ENCODE assay signal across 26 cellular contexts in genomic region chr9:26308328-26308727, GRCh38.
"Had no signal": no experiment of that assay in that cellular context is flagged by ENCODE, and none has a peak within 500 bp of the region (broad histone marks: within the 10 kb centered on the region; RNA-seq: fewer than 3 reads in every experiment).

No MANE protein-coding gene starts in this region.

- DNase-seq: activated CD4-positive, alpha-beta T cell treated with anti-CD3 and anti-CD28 coated beads, Interleukin-2, amount 10 ng/mL, durations not matched to agents 7 days and 5 days; activated CD4-positive, CD25-positive, alpha-beta regulatory T cell treated with anti-CD3 and anti-CD28 coated beads, Interleukin-2, amount 50 U/mL, for 72 hours; activated CD8-positive, alpha-beta memory T cell treated with anti-CD3 and anti-CD28 coated beads, Interleukin-2, amount 10 ng/mL, durations not matched to agents 7 days and 5 days; activated CD8-positive, alpha-beta T cell treated with anti-CD3 and anti-CD28 coated beads for 36 hours; aorta; brain microvascular endothelial cell; central memory CD4-positive, alpha-beta T cell; esophagus squamous epithelium; foreskin fibroblast; immature natural killer cell; left ventricle myocardium superior; mammary epithelial cell; midbrain; ovary; right cardiac atrium; stimulated activated CD4-positive, alpha-beta T cell treated with anti-CD3 and anti-CD28 coated beads, Interleukin-12 subunit alpha, Interleukin-12 subunit beta, amount 100 ng/mL, for 4 hours; T-cell; tibial artery; WERI-Rb-1 had no signal

- H3K36me3 ChIP-seq: brain microvascular endothelial cell, esophagus squamous epithelium, ovary, prostate gland, tibial artery, WERI-Rb-1 had no signal

- H3K27ac ChIP-seq: brain microvascular endothelial cell, esophagus squamous epithelium, ovary, prostate gland, tibial artery, WERI-Rb-1 had no signal

- ATAC-seq: activated CD8-positive, alpha-beta memory T cell treated with anti-CD3 and anti-CD28 coated beads, Interleukin-2, amount 10 ng/mL, durations not matched to agents 7 days and 5 days; activated CD8-positive, alpha-beta T cell treated with anti-CD3 and anti-CD28 coated beads for 36 hours; activated naive CD4-positive, alpha-beta T cell treated with anti-CD3 and anti-CD28 coated beads, Interleukin-2, amount 50 U/mL, for 72 hours; activated T-helper 17 cell treated with anti-CD3 and anti-CD28 coated beads, Interleukin-2, amount 50 U/mL, for 72 hours; left ventricle myocardium superior; natural killer cell treated with Interleukin-12 subunit alpha and Interleukin-12 subunit beta and Interleukin-15 and Interleukin-18, amount 100 ng/mL, for 72 hours; right cardiac atrium; T-cell had no signal

- H3K9me3 ChIP-seq: esophagus squamous epithelium, ovary, prostate gland, tibial artery had no signal

- H3K9me3 Mint-ChIP-seq: activated CD4-positive, alpha-beta T cell treated with anti-CD3 and anti-CD28 coated beads, Interleukin-2, amount 10 ng/mL, durations not matched to agents 7 days and 5 days had no signal

- H3K27me3 ChIP-seq: brain microvascular endothelial cell, esophagus squamous epithelium, ovary, tibial artery had no signal

- H3K36me3 Mint-ChIP-seq: activated CD8-positive, alpha-beta memory T cell treated with anti-CD3 and anti-CD28 coated beads, Interleukin-2, amount 10 ng/mL, durations not matched to agents 7 days and 5 days; activated naive CD4-positive, alpha-beta T cell treated with anti-CD3 and anti-CD28 coated beads, Interleukin-2, amount 50 U/mL, for 72 hours; immature natural killer cell; natural killer cell treated with Interleukin-12 subunit alpha and Interleukin-12 subunit beta and Interleukin-15 and Interleukin-18, amount 100 ng/mL, for 72 hours; T-cell had no signal

- H3K4me3 ChIP-seq: esophagus squamous epithelium, ovary, prostate gland, tibial artery had no signal

- H3K27me3 Mint-ChIP-seq: activated CD4-positive, alpha-beta T cell treated with anti-CD3 and anti-CD28 coated beads, Interleukin-2, amount 10 ng/mL, durations not matched to agents 7 days and 5 days; activated CD8-positive, alpha-beta memory T cell treated with anti-CD3 and anti-CD28 coated beads, Interleukin-2, amount 10 ng/mL, durations not matched to agents 7 days and 5 days; activated CD8-positive, alpha-beta T cell treated with anti-CD3 and anti-CD28 coated beads for 36 hours; activated T-helper 17 cell treated with anti-CD3 and anti-CD28 coated beads, Interleukin-2, amount 50 U/mL, for 72 hours; natural killer cell treated with Interleukin-12 subunit alpha and Interleukin-12 subunit beta and Interleukin-15 and Interleukin-18, amount 100 ng/mL, for 72 hours; stimulated activated naive CD8-positive, alpha-beta T cell treated with anti-CD3 and anti-CD28 coated beads, Interleukin-15, Interleukin-2, amounts not matched to agents 100 ng/mL and 50 ng/mL, for 24 hours; T-cell had no signal

- FAIRE-seq: colon had no signal

- H3K4me1 ChIP-seq: esophagus squamous epithelium, prostate gland, tibial artery had no signal

- H3K27ac Mint-ChIP-seq: activated CD4-positive, alpha-beta T cell treated with anti-CD3 and anti-CD28 coated beads, Interleukin-2, amount 10 ng/mL, durations not matched to agents 7 days and 5 days; activated CD8-positive, alpha-beta memory T cell treated with anti-CD3 and anti-CD28 coated beads, Interleukin-2, amount 10 ng/mL, durations not matched to agents 7 days and 5 days; activated CD8-positive, alpha-beta T cell treated with anti-CD3 and anti-CD28 coated beads for 36 hours; activated naive CD4-positive, alpha-beta T cell treated with anti-CD3 and anti-CD28 coated beads, Interleukin-2, amount 50 U/mL, for 72 hours; activated T-helper 17 cell treated with anti-CD3 and anti-CD28 coated beads, Interleukin-2, amount 50 U/mL, for 72 hours; immature natural killer cell; natural killer cell treated with Interleukin-12 subunit alpha and Interleukin-12 subunit beta and Interleukin-15 and Interleukin-18, amount 100 ng/mL, for 72 hours; stimulated activated naive CD8-positive, alpha-beta T cell treated with anti-CD3 and anti-CD28 coated beads, Interleukin-15, Interleukin-2, amounts not matched to agents 100 ng/mL and 50 ng/mL, for 24 hours; T-cell; T-helper 2 cell treated with Interferon-gamma antibody and Interleukin-4, amounts not matched to agents 5 μg/mL and 100 μg/mL, for 36 hours had no signal

- H3K4me1 Mint-ChIP-seq: activated CD4-positive, alpha-beta T cell treated with anti-CD3 and anti-CD28 coated beads, Interleukin-2, amount 10 ng/mL, durations not matched to agents 7 days and 5 days; activated CD8-positive, alpha-beta memory T cell treated with anti-CD3 and anti-CD28 coated beads, Interleukin-2, amount 10 ng/mL, durations not matched to agents 7 days and 5 days; activated T-helper 17 cell treated with anti-CD3 and anti-CD28 coated beads, Interleukin-2, amount 50 U/mL, for 72 hours; immature natural killer cell; T-cell had no signal

- H3K4me3 Mint-ChIP-seq: activated CD4-positive, alpha-beta T cell treated with anti-CD3 and anti-CD28 coated beads, Interleukin-2, amount 10 ng/mL, durations not matched to agents 7 days and 5 days; activated CD8-positive, alpha-beta memory T cell treated with anti-CD3 and anti-CD28 coated beads, Interleukin-2, amount 10 ng/mL, durations not matched to agents 7 days and 5 days; activated CD8-positive, alpha-beta T cell treated with anti-CD3 and anti-CD28 coated beads for 36 hours; activated T-helper 17 cell treated with anti-CD3 and anti-CD28 coated beads, Interleukin-2, amount 50 U/mL, for 72 hours; immature natural killer cell; natural killer cell treated with Interleukin-12 subunit alpha and Interleukin-12 subunit beta and Interleukin-15 and Interleukin-18, amount 100 ng/mL, for 72 hours; stimulated activated naive CD8-positive, alpha-beta T cell treated with anti-CD3 and anti-CD28 coated beads, Interleukin-15, Interleukin-2, amounts not matched to agents 100 ng/mL and 50 ng/mL, for 24 hours; T-cell; T-helper 2 cell treated with Interferon-gamma antibody and Interleukin-4, amounts not matched to agents 5 μg/mL and 100 μg/mL, for 36 hours had no signal
